14 cellular contexts compared by ENCODE assay signal in the genomic region with DNA sequence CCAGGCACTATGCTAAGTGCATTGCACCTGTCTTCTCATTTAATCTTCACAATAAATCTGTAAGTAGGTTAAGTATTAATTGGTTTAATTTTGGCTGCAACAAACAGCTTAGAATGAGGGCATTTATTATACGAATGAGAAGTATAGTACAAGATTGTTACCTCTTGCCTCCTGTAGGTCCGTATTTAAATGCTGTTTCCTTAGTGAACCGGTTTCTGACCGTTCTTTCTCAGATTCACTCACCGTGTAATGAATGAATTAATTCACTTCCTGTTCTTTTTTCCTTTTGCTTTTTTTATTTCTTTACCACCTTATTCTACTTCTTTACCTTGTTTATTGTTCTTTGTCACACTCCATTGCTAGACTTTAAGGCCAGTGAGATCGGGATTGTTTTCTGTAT.
DNase-seq lines count a peak whose midpoint lies in the region; ATAC-seq and TF ChIP-seq lines count a peak whose summit lies in the region.
"Had no signal": no experiment of that assay in that cellular context is flagged by ENCODE, and none has a peak within 500 bp of the region (broad histone marks: within the 10 kb centered on the region; RNA-seq: fewer than 3 reads in every experiment).

No MANE protein-coding gene starts in this region.

- TF ChIP-seq RAD21 in SK-N-SH (IDR thresholded peaks at IDR 0.05; ENCODE audit: low read length) = no peak

- H3K4me1 ChIP-seq in SK-N-SH (ENCODE audit: control insufficient read depth in 1 of 2, insufficient read depth in 2 of 2, low read depth in 1 of 2, low read length in 1 of 2) = peaks cover 0 to 21% of the 10 kb centered on the region in 2 experiments; a peak in 3 of 4 replicates
- H3K4me1 ChIP-seq in sigmoid colon = peaks cover 0 to 49% (median 26%) of the 10 kb centered on the region in 4 donors
- H3K4me1 ChIP-seq in body of pancreas = peaks cover 7% of the 10 kb centered on the region

- intact Hi-C loops in sigmoid colon (cut with DNase I) = no loop called here
- intact Hi-C loops in body of pancreas (cut with DNase I) = no loop called here

- H3K4me3 Mint-ChIP-seq in activated T-helper 17 cell treated with anti-CD3 and anti-CD28 coated beads, Interleukin-2, amount 50 U/mL, for 72 hours = peak overlapping the region; percentile 68
- H3K4me3 Mint-ChIP-seq: activated CD8-positive, alpha-beta T cell treated with anti-CD3 and anti-CD28 coated beads, Interleukin-2, amount 10 ng/mL, durations not matched to agents 7 days and 5 days; CD14-positive monocyte had no signal

- no peaks in the 10 kb centered on the region; the same call in 1 of the 2 replicates for H3K79me2 ChIP-seq in SK-N-SH (ENCODE audit: insufficient read depth)

- ATAC-seq in SK-N-SH treated with all-trans-retinoic acid at 6 μM for 48 hours (no peak), GM21529 (IDR thresholded peaks at IDR 0.05; ENCODE audit: unreplicated experiment) (peak; percentile 42), HG03196 (IDR thresholded peaks at IDR 0.05; ENCODE audit: unreplicated experiment) (no peak), body of pancreas (no peak)
- peak; percentile 17 for ATAC-seq in activated T-helper 17 cell treated with anti-CD3 and anti-CD28 coated beads, Interleukin-2, amount 50 U/mL, for 72 hours (replicated peaks)
- ATAC-seq: activated CD8-positive, alpha-beta T cell treated with anti-CD3 and anti-CD28 coated beads, Interleukin-2, amount 10 ng/mL, durations not matched to agents 7 days and 5 days; naive thymus-derived CD8-positive, alpha-beta T cell had no signal

- H4K20me1 ChIP-seq in SK-N-SH (ENCODE audit: insufficient read depth) = no peaks in the 10 kb centered on the region

- peak overlapping the region; percentile 50; the same call in 1 of the 2 replicates for H3K4me2 ChIP-seq in SK-N-SH

- TF ChIP-seq POLR2A in sigmoid colon (IDR thresholded peaks at IDR 0.05) = no peak
- TF ChIP-seq POLR2A in body of pancreas (IDR thresholded peaks at IDR 0.05) = no peak

- POLR2A ChIA-PET in SK-N-SH (lab: Yijun Ruan, JAX) = interaction anchor here (0.7 kb wide), 1 partner anchor 57 kb away, joined by 3 read pairs; no protein-coding TSS in a partner anchor

- peaks cover 24% of the 10 kb centered on the region for H3K4me1 Mint-ChIP-seq in activated T-helper 17 cell treated with anti-CD3 and anti-CD28 coated beads, Interleukin-2, amount 50 U/mL, for 72 hours

- 53% methylated on average over 6 of the region's 6 CpGs for WGBS in SK-N-SH (ENCODE audit: low lambda C conversion rate)
- WGBS in sigmoid colon, 2 donors = 64 to 83% methylated on average over 6 of the region's 6 CpGs
- WGBS in body of pancreas, 2 donors = 59 to 62% methylated on average over 6 of the region's 6 CpGs

- H3K27ac ChIP-seq in SK-N-SH (ENCODE audit: low read depth in 2 of 2, low read length in 1 of 2) (peak overlapping the region; percentile 43 to 83), sigmoid colon (peak overlapping the region; percentile 19 to 67 (median 66)), body of pancreas (no peak overlapping the region)
- H3K27ac ChIP-seq: 22Rv1 had no signal

- TF ChIP-seq EP300 in SK-N-SH (IDR thresholded peaks at IDR 0.05; ENCODE audit: borderline replicate concordance in 1 of 2, low read depth in 1 of 2, low read length in 1 of 2) (no peak), sigmoid colon (IDR thresholded peaks at IDR 0.05) (no peak)

- no peaks in the 10 kb centered on the region for H3K36me3 Mint-ChIP-seq in activated T-helper 17 cell treated with anti-CD3 and anti-CD28 coated beads, Interleukin-2, amount 50 U/mL, for 72 hours (ENCODE audit: low read depth)
- H3K36me3 Mint-ChIP-seq: CD14-positive monocyte; naive thymus-derived CD8-positive, alpha-beta T cell had no signal

- no peaks in the 10 kb centered on the region for H3K27me3 ChIP-seq in SK-N-SH (ENCODE audit: insufficient read depth)
- no peaks in the 10 kb centered on the region for H3K27me3 ChIP-seq in sigmoid colon
- H3K27me3 ChIP-seq in body of pancreas = no peaks in the 10 kb centered on the region

- DNase-seq in SK-N-SH (no peak), sigmoid colon (no peak), body of pancreas (no peak), NCI-H2227 treated with DMSO at 0.1 percent for 48 hours (lab: John Stamatoyannopoulos, UW) (no peak)
- DNase-seq: activated CD8-positive, alpha-beta T cell treated with anti-CD3 and anti-CD28 coated beads, Interleukin-2, amount 10 ng/mL, durations not matched to agents 7 days and 5 days; activated gamma-delta T cell; naive thymus-derived CD8-positive, alpha-beta T cell; NCI-H146 had no signal

- H3K36me3 ChIP-seq in SK-N-SH (replicated peaks in 1 of 2; ENCODE audit: control insufficient read depth in 1 of 2, insufficient read depth in 2 of 2, low read length in 1 of 2) (peaks cover 0 to 63% of the 10 kb centered on the region in 2 experiments), sigmoid colon (no peaks in the 10 kb centered on the region), body of pancreas (replicated peaks in 1 of 2; ENCODE audit: insufficient read depth in 1 of 2, low read depth in 2 of 2) (no peaks in the 10 kb centered on the region)

- peak overlapping the region; percentile 56; the same call in 1 of the 2 replicates for H3K9ac ChIP-seq in SK-N-SH

- no peaks in the 10 kb centered on the region for H3K9me3 Mint-ChIP-seq in activated T-helper 17 cell treated with anti-CD3 and anti-CD28 coated beads, Interleukin-2, amount 50 U/mL, for 72 hours
- H3K9me3 Mint-ChIP-seq: CD14-positive monocyte; naive thymus-derived CD8-positive, alpha-beta T cell had no signal

- H3K27ac Mint-ChIP-seq in activated T-helper 17 cell treated with anti-CD3 and anti-CD28 coated beads, Interleukin-2, amount 50 U/mL, for 72 hours = peak overlapping the region; percentile 91
- H3K27ac Mint-ChIP-seq: CD14-positive monocyte; naive thymus-derived CD8-positive, alpha-beta T cell had no signal

- H3K4me3 ChIP-seq in SK-N-SH (ENCODE audit: low read depth in 2 of 2, low read length in 1 of 2) (no peak overlapping the region), sigmoid colon (no peak overlapping the region), body of pancreas (no peak overlapping the region)

- TF ChIP-seq CTCF in SK-N-SH (IDR thresholded peaks at IDR 0.05) (no peak), sigmoid colon (IDR thresholded peaks at IDR 0.05) (no peak), body of pancreas (IDR thresholded peaks at IDR 0.05) (no peak)

- CTCF ChIA-PET in SK-N-SH (lab: Yijun Ruan, JAX) = no interaction called here

- H3K27me3 Mint-ChIP-seq in activated T-helper 17 cell treated with anti-CD3 and anti-CD28 coated beads, Interleukin-2, amount 50 U/mL, for 72 hours = peaks cover 13% of the 10 kb centered on the region

- H3K9me2 ChIP-seq in SK-N-SH = no peaks in the 10 kb centered on the region

- H3K9me3 ChIP-seq in SK-N-SH (no peaks in the 10 kb centered on the region), sigmoid colon (no peaks in the 10 kb centered on the region), body of pancreas (no peaks in the 10 kb centered on the region)

- no peak overlapping the region for H2AFZ ChIP-seq in SK-N-SH (ENCODE audit: low read depth)

- H3F3A ChIP-seq in SK-N-SH (replicated peaks; ENCODE audit: insufficient read depth) = peaks cover 47% of the 10 kb centered on the region

TF ChIP-seq in SK-N-SH, 30 proteins besides CTCF, POLR2A, EP300 and RAD21:
- TF ChIP-seq NFIC (IDR thresholded peaks at IDR 0.05; ENCODE audit: borderline replicate concordance) (no peak), TEAD4 (IDR thresholded peaks at IDR 0.05; ENCODE audit: borderline replicate concordance, insufficient read depth) (no peak), RCOR1 (IDR thresholded peaks at IDR 0.05; ENCODE audit: low read length) (no peak), TAF1 (IDR thresholded peaks at IDR 0.05; ENCODE audit: borderline replicate concordance, low read depth, low read length) (no peak), ELF1 (IDR thresholded peaks at IDR 0.05) (no peak), GABPA (IDR thresholded peaks at IDR 0.05; ENCODE audit: low read depth) (no peak), RFX5 (IDR thresholded peaks at IDR 0.05; ENCODE audit: low read length) (no peak)

TF ChIP-seq in SK-N-SH treated with all-trans-retinoic acid at 6 μM for 48 hours, 23 proteins besides CTCF, POLR2A, EP300 and RAD21 (continues in another document):
- TF ChIP-seq TOX (CRISPR knock-in tag; IDR thresholded peaks at IDR 0.05; ENCODE audit: borderline replicate concordance) = no peak
- no peak for TF ChIP-seq ZNF8 (CRISPR knock-in tag; IDR thresholded peaks at IDR 0.05)
- no peak for TF ChIP-seq PPARA (CRISPR knock-in tag; IDR thresholded peaks at IDR 0.05; ENCODE audit: borderline replicate concordance)
- TF ChIP-seq CSDC2 (CRISPR knock-in tag; IDR thresholded peaks at IDR 0.05) = no peak
- TF ChIP-seq ZC3H10 (CRISPR knock-in tag; IDR thresholded peaks at IDR 0.05) = no peak
- no peak for TF ChIP-seq TCF4 (CRISPR knock-in tag; IDR thresholded peaks at IDR 0.05; ENCODE audit: borderline replicate concordance)
- TF ChIP-seq SNAI2 (CRISPR knock-in tag; IDR thresholded peaks at IDR 0.05) = no peak
- no peak for TF ChIP-seq ZFP30 (CRISPR knock-in tag; IDR thresholded peaks at IDR 0.05)
- TF ChIP-seq, protein P1, sequence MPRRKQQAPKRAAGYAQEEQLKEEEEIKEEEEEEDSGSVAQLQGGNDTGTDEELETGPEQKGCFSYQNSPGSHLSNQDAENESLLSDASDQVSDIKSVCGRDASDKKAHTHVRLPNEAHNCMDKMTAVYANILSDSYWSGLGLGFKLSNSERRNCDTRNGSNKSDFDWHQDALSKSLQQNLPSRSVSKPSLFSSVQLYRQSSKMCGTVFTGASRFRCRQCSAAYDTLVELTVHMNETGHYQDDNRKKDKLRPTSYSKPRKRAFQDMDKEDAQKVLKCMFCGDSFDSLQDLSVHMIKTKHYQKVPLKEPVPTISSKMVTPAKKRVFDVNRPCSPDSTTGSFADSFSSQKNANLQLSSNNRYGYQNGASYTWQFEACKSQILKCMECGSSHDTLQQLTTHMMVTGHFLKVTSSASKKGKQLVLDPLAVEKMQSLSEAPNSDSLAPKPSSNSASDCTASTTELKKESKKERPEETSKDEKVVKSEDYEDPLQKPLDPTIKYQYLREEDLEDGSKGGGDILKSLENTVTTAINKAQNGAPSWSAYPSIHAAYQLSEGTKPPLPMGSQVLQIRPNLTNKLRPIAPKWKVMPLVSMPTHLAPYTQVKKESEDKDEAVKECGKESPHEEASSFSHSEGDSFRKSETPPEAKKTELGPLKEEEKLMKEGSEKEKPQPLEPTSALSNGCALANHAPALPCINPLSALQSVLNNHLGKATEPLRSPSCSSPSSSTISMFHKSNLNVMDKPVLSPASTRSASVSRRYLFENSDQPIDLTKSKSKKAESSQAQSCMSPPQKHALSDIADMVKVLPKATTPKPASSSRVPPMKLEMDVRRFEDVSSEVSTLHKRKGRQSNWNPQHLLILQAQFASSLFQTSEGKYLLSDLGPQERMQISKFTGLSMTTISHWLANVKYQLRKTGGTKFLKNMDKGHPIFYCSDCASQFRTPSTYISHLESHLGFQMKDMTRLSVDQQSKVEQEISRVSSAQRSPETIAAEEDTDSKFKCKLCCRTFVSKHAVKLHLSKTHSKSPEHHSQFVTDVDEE (CRISPR knock-in tag; IDR thresholded peaks at IDR 0.05) = no peak

Comparison
In these comparisons a context has a peak if more than half of its experiments do, and no peak if none do; other contexts are left out.
1. H3K27ac ChIP-seq: peak in SK-N-SH (2 of 2) and sigmoid colon (4 of 4); none in body of pancreas (0 of 4).
2. ATAC-seq: peak in GM21529 (single experiment) and activated T-helper 17 cell treated with anti-CD3 and anti-CD28 coated beads, Interleukin-2, amount 50 U/mL, for 72 hours (single experiment); none in SK-N-SH treated with all-trans-retinoic acid at 6 μM for 48 hours (single experiment), HG03196 (single experiment) and body of pancreas (single experiment).